Comparison of ENCODE assay signal across 8 cellular contexts in the genomic region with DNA sequence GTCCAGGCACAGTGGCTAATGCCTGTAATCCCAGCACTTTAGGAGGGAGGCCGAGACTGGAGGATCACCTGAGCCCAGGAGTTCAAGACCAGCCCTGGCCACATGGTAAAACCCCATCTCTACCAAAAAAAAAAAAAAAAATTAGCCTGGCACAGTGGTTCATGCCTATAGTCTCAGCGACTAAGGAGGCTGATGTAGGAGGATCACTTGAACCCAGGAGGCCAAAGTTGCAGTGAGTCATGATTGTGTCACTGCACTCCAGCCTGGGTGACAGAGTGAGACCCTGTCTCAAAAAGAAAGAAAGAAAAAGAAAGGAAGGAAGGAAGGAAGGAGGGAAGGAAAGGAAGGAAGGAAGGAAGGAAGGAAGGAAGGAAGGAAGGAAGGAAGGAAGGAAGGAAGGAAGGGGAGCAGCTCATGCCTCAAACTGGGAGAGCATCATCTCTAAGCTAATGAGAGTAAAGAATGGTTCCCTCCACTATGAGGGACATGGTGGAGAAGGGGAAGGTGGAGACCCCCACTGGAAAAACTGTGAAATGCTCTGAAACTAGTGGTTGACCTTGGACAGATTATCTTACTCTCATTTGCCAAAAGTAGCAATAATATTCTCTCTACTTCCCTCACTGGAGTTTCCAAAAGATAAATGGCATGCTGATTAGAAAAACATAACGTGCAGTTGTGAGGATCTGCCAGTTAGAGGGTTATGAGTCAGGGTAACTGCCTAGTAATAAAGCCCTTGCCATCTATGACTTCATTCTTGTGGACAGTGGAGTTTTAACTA. TPM values are rescaled to one million over a fixed set of nuclear protein-coding genes. Genes with fewer than 3 reads are reported as not detected.
DNase-seq lines count a peak whose midpoint lies in the region; ATAC-seq and TF ChIP-seq lines count a peak whose summit lies in the region.

No MANE protein-coding gene starts in this region.

- H3K27ac ChIP-seq in uterus, result no peak overlapping the region

- TF ChIP-seq CTCF in NB4 (IDR thresholded peaks at IDR 0.05; ENCODE audit: low read depth, low read length) (peak; percentile 78), uterus (IDR thresholded peaks at IDR 0.05) (no peak)

- peaks cover 55% of the 10 kb centered on the region for H3K4me1 Mint-ChIP-seq in central memory CD8-positive, alpha-beta T cell

- H3K4me3 ChIP-seq in NB4 (ENCODE audit: low read depth, low read length) (no peak overlapping the region), skeletal muscle cell (ENCODE audit: low read depth, low read length) (no peak overlapping the region), uterus (no peak overlapping the region)

- no peak for TF ChIP-seq POLR2A in NB4 (IDR thresholded peaks at IDR 0.05; ENCODE audit: extremely low read depth, insufficient read length)
- TF ChIP-seq POLR2A in uterus (IDR thresholded peaks at IDR 0.05), result no peak

- H3K27me3 Mint-ChIP-seq in central memory CD8-positive, alpha-beta T cell, result no peaks in the 10 kb centered on the region

- no peaks in the 10 kb centered on the region for H3K9me3 Mint-ChIP-seq in central memory CD8-positive, alpha-beta T cell

- no peaks in the 10 kb centered on the region for H3K36me3 ChIP-seq in uterus

- peak overlapping the region; percentile 87 for H3K27ac Mint-ChIP-seq in central memory CD8-positive, alpha-beta T cell (ENCODE audit: low read depth)

- peaks cover 15% of the 10 kb centered on the region for H3K36me3 Mint-ChIP-seq in central memory CD8-positive, alpha-beta T cell (ENCODE audit: insufficient read depth)

- H3K4me3 Mint-ChIP-seq in central memory CD8-positive, alpha-beta T cell, result peak overlapping the region; percentile 50

- intact Hi-C loops in uterus (cut with DNase I; ENCODE audit: low total_unique reads), result no loop called here

- no peaks in the 10 kb centered on the region for H3K9me3 ChIP-seq in uterus

- no peaks in the 10 kb centered on the region for H3K27me3 ChIP-seq in uterus

- peak; percentile 24 for DNase-seq in stimulated activated naive CD4-positive, alpha-beta T cell treated with Interleukin-2 at 50 U/mL for 16 hours (lab: John Stamatoyannopoulos, UW)
- no peak for DNase-seq in stimulated activated naive CD4-positive, alpha-beta T cell (lab: John Stamatoyannopoulos, UW)
- DNase-seq in NB4 (ENCODE audit: low read depth) (peak; percentile 78), skeletal muscle cell (ENCODE audit: low read depth) (peak; percentile 32), uterus (no peak), middle frontal gyrus (ENCODE audit: extremely low spot score, low spot score) (no peak)
- no peak for DNase-seq in central memory CD8-positive, alpha-beta T cell (ENCODE audit: low spot score in 2 of 2)

- no peak for ATAC-seq in central memory CD8-positive, alpha-beta T cell (replicated peaks; ENCODE audit: extremely low read depth, poor library complexity, severe bottlenecking)
- no peak for ATAC-seq in GM18519 (IDR thresholded peaks at IDR 0.05; ENCODE audit: low FRiP score, unreplicated experiment)

- H3K4me1 ChIP-seq in uterus, result no peaks in the 10 kb centered on the region

RNA-seq across cellular contexts. Expression of a gene that starts 16.8 kb away (rescaled TPM):
- total RNA-seq in uterus, result 100 to 1,000 TPM in 1 of 4 donors, 10 to 100 TPM in 3; 20.4 to 103 (median 31.9) TPM

RNA-seq across cellular contexts. Expression of a gene that starts 37.6 kb away (rescaled TPM):
- 10 to 100 TPM in 2 of 4 donors, 1 to 10 TPM in 2; 4.0 to 19.1 (median 9.9) TPM for total RNA-seq in uterus

RNA-seq across cellular contexts. Expression of a gene that starts 46.1 kb away (rescaled TPM):
- 10 to 100 TPM; 10.2 to 34.1 (median 29.4) TPM for total RNA-seq in uterus

RNA-seq across cellular contexts. Expression of a gene that starts 46.6 kb away (rescaled TPM):
- total RNA-seq in uterus, result 10 to 100 TPM in 3 of 4 donors, 1 to 10 TPM in 1; 7.7 to 48.2 (median 17.0) TPM

Comparison
In these comparisons a context has a peak if more than half of its experiments do, and no peak if none do; other contexts are left out.
1. DNase-seq: peak in stimulated activated naive CD4-positive, alpha-beta T cell treated with Interleukin-2 at 50 U/mL for 16 hours (single experiment), NB4 (single experiment) and skeletal muscle cell (single experiment); none in stimulated activated naive CD4-positive, alpha-beta T cell (0 of 6), central memory CD8-positive, alpha-beta T cell (0 of 2), uterus (0 of 2) and middle frontal gyrus (single experiment).